Comparison of ENCODE assay signal across 8 cellular contexts in genomic region chr19:34519602-34520001, GRCh38.
"Had no signal": no experiment of that assay in that cellular context is flagged by ENCODE, and none has a peak within 500 bp of the region (broad histone marks: within the 10 kb centered on the region; RNA-seq: fewer than 3 reads in every experiment).

No MANE protein-coding gene starts in this region.

- DNase-seq: GDM1, GF-D8 had no signal

- FAIRE-seq: G401.6, GM12878, GM12891, GM12892, GM18507, GM19239 had no signal

- ATAC-seq: GM12878 had no signal

- H3K4me3 ChIP-seq: GM12878 had no signal
